In genomic region chr4:152014280-152014679, GRCh38 we compare ENCODE assay signal across 9 cellular contexts.
DNase-seq lines count a peak whose midpoint lies in the region; ATAC-seq and TF ChIP-seq lines count a peak whose summit lies in the region.
"Had no signal": no experiment of that assay in that cellular context is flagged by ENCODE, and none has a peak within 500 bp of the region (broad histone marks: within the 10 kb centered on the region; RNA-seq: fewer than 3 reads in every experiment).

No MANE protein-coding gene starts in this region.

- DNase-seq in NCI-H345 (lab: John Stamatoyannopoulos, UW), result peak; percentile 15
- no peak for DNase-seq in NCI-H345 treated with DMSO at 0.1 percent for 48 hours (lab: John Stamatoyannopoulos, UW; ENCODE audit: unreplicated experiment)
- DNase-seq in activated T-cell treated with anti-CD3 and anti-CD28 coated beads, Interleukin-2, amount 50 U/mL, for 24 hours, result peak; percentile 64
- DNase-seq in stimulated activated naive B cell treated with anti-CD40 and anti-IgM and Interleukin-4, amounts not matched to agents 10 μg/mL and 1 μg/mL and 100 μg/mL, for 72 hours, result peak; percentile 13
- no peak for DNase-seq in adrenal gland
- no peak for DNase-seq in Right ventricle myocardium inferior (ENCODE audit: missing footprints)
- no peak for DNase-seq in effector CD8-positive, alpha-beta T cell (lab: John Stamatoyannopoulos, UW)

- ATAC-seq in HG03432 (IDR thresholded peaks at IDR 0.05; ENCODE audit: unreplicated experiment), result peak; percentile 97
- peak; percentile 87 for ATAC-seq in stimulated activated naive B cell treated with anti-CD40 and anti-IgM and Interleukin-4, amounts not matched to agents 10 μg/mL and 1 μg/mL and 100 μg/mL, for 72 hours (replicated peaks)
- no peak for ATAC-seq in Right ventricle myocardium inferior
- ATAC-seq: Panc1 had no signal

- TF ChIP-seq POLR2A in adrenal gland (IDR thresholded peaks at IDR 0.05), result no peak

- no peaks in the 10 kb centered on the region for H3K9me3 Mint-ChIP-seq in activated T-cell treated with anti-CD3 and anti-CD28 coated beads, Interleukin-2, amount 50 U/mL, for 24 hours
- H3K9me3 Mint-ChIP-seq in stimulated activated naive B cell treated with anti-CD40 and anti-IgM and Interleukin-4, amounts not matched to agents 10 μg/mL and 1 μg/mL and 100 μg/mL, for 72 hours, result peaks cover 0 to 4% of the 10 kb centered on the region in 2 donors

- H3K9me3 ChIP-seq in adrenal gland (replicated peaks in 1 of 3), result no peaks in the 10 kb centered on the region

- WGBS in adrenal gland, 4 donors, result 47 to 68% (median 63%) methylated on average over 3 of the region's 3 CpGs

- H3K4me1 Mint-ChIP-seq in activated T-cell treated with anti-CD3 and anti-CD28 coated beads, Interleukin-2, amount 50 U/mL, for 24 hours (ENCODE audit: low read depth), result peaks cover 47% of the 10 kb centered on the region
- peaks cover 14 to 23% of the 10 kb centered on the region in 2 donors for H3K4me1 Mint-ChIP-seq in stimulated activated naive B cell treated with anti-CD40 and anti-IgM and Interleukin-4, amounts not matched to agents 10 μg/mL and 1 μg/mL and 100 μg/mL, for 72 hours

- H3K4me1 ChIP-seq in adrenal gland (replicated peaks in 1 of 2), result peaks cover 0 to 2% of the 10 kb centered on the region in 2 donors

- H3K27ac Mint-ChIP-seq in activated T-cell treated with anti-CD3 and anti-CD28 coated beads, Interleukin-2, amount 50 U/mL, for 24 hours, result no peak overlapping the region
- H3K27ac Mint-ChIP-seq in stimulated activated naive B cell treated with anti-CD40 and anti-IgM and Interleukin-4, amounts not matched to agents 10 μg/mL and 1 μg/mL and 100 μg/mL, for 72 hours, result peak overlapping the region; percentile 73

- TF ChIP-seq CTCF in adrenal gland (IDR thresholded peaks at IDR 0.05), result no peak

- no peak overlapping the region for H3K4me3 ChIP-seq in adrenal gland

- no peaks in the 10 kb centered on the region for H3K36me3 Mint-ChIP-seq in activated T-cell treated with anti-CD3 and anti-CD28 coated beads, Interleukin-2, amount 50 U/mL, for 24 hours (ENCODE audit: low read depth)
- no peaks in the 10 kb centered on the region for H3K36me3 Mint-ChIP-seq in stimulated activated naive B cell treated with anti-CD40 and anti-IgM and Interleukin-4, amounts not matched to agents 10 μg/mL and 1 μg/mL and 100 μg/mL, for 72 hours

- no peak overlapping the region for H3K27ac ChIP-seq in adrenal gland

- no peaks in the 10 kb centered on the region for H3K36me3 ChIP-seq in adrenal gland (replicated peaks in 1 of 2)

- H3K27me3 ChIP-seq in adrenal gland, result no peaks in the 10 kb centered on the region

- intact Hi-C loops in adrenal gland (cut with DNase I), result no loop called here
- intact Hi-C loops in Right ventricle myocardium inferior (cut with DNase I), result no loop called here

- no peak overlapping the region for H3K4me3 Mint-ChIP-seq in activated T-cell treated with anti-CD3 and anti-CD28 coated beads, Interleukin-2, amount 50 U/mL, for 24 hours
- peak overlapping the region; percentile 17 to 47 for H3K4me3 Mint-ChIP-seq in stimulated activated naive B cell treated with anti-CD40 and anti-IgM and Interleukin-4, amounts not matched to agents 10 μg/mL and 1 μg/mL and 100 μg/mL, for 72 hours

- no peaks in the 10 kb centered on the region for H3K27me3 Mint-ChIP-seq in activated T-cell treated with anti-CD3 and anti-CD28 coated beads, Interleukin-2, amount 50 U/mL, for 24 hours
- no peaks in the 10 kb centered on the region for H3K27me3 Mint-ChIP-seq in stimulated activated naive B cell treated with anti-CD40 and anti-IgM and Interleukin-4, amounts not matched to agents 10 μg/mL and 1 μg/mL and 100 μg/mL, for 72 hours

Comparison
In these comparisons a context has a peak if more than half of its experiments do, and no peak if none do; other contexts are left out.
1. DNase-seq: peak in NCI-H345 (single experiment), activated T-cell treated with anti-CD3 and anti-CD28 coated beads, Interleukin-2, amount 50 U/mL, for 24 hours (single experiment) and stimulated activated naive B cell treated with anti-CD40 and anti-IgM and Interleukin-4, amounts not matched to agents 10 μg/mL and 1 μg/mL and 100 μg/mL, for 72 hours (single experiment); none in NCI-H345 treated with DMSO at 0.1 percent for 48 hours (single experiment), adrenal gland (0 of 7), Right ventricle myocardium inferior (single experiment) and effector CD8-positive, alpha-beta T cell (single experiment).